1 cellular context compared by ENCODE assay signal in genomic region chr1:153953859-153954365, GRCh38.
TF ChIP-seq lines count a peak whose summit lies in the region.

No MANE protein-coding gene starts in this region.

TF ChIP-seq in HepG2, 621 proteins besides CTCF, POLR2A, EP300 and RAD21 (continued from another document and continues in another):
- peak; percentile 61; the same call in 1 of the 2 replicates for TF ChIP-seq NCOR1 (IDR thresholded peaks at IDR 0.05; ENCODE audit: borderline replicate concordance, low read length)
- peak; percentile 52 for TF ChIP-seq ZGPAT (CRISPR knock-in tag; IDR thresholded peaks at IDR 0.05)
- TF ChIP-seq SNAPC5 (CRISPR knock-in tag; IDR thresholded peaks at IDR 0.05; ENCODE audit: borderline replicate concordance) = no peak
- TF ChIP-seq TGIF2 (CRISPR knock-in tag; IDR thresholded peaks at IDR 0.05) = 0 out of 2 replicates have a peak, but pooled peaks have one; percentile 28
- TF ChIP-seq ZFY (CRISPR knock-in tag; IDR thresholded peaks at IDR 0.05) = no peak
- no peak for TF ChIP-seq MEF2D (CRISPR knock-in tag; IDR thresholded peaks at IDR 0.05)
- 0 out of 2 replicates have a peak, but pooled peaks have one; percentile 22 for TF ChIP-seq RERE (CRISPR knock-in tag; IDR thresholded peaks at IDR 0.05; ENCODE audit: low read depth)
- TF ChIP-seq LBX2 (CRISPR knock-in tag; IDR thresholded peaks at IDR 0.05; ENCODE audit: borderline replicate concordance) = no peak
- TF ChIP-seq GATAD2A (CRISPR knock-in tag; IDR thresholded peaks at IDR 0.05) = peak; percentile 82
- no peak for TF ChIP-seq ZNF326 (CRISPR knock-in tag; IDR thresholded peaks at IDR 0.05; ENCODE audit: borderline replicate concordance)
- no peak for TF ChIP-seq HIVEP1 (CRISPR knock-in tag; IDR thresholded peaks at IDR 0.05)
- no peak for TF ChIP-seq NFIC (IDR thresholded peaks at IDR 0.05; ENCODE audit: low read length)
- peak; percentile 49; the same call in 1 of the 2 replicates for TF ChIP-seq ATF2 (CRISPR knock-in tag; IDR thresholded peaks at IDR 0.05)
- no peak for TF ChIP-seq MTERF4 (CRISPR knock-in tag; IDR thresholded peaks at IDR 0.05)
- TF ChIP-seq PHF21A (CRISPR knock-in tag; IDR thresholded peaks at IDR 0.05) = 0 out of 2 replicates have a peak, but pooled peaks have one; percentile 24
- TF ChIP-seq RFXAP (CRISPR knock-in tag; IDR thresholded peaks at IDR 0.05; ENCODE audit: borderline replicate concordance) = no peak
- peak; percentile 44; the same call in 1 of the 2 replicates for TF ChIP-seq YEATS2 (CRISPR knock-in tag; IDR thresholded peaks at IDR 0.05; ENCODE audit: borderline replicate concordance)
- peak; percentile 48; the same call in 1 of the 2 replicates for TF ChIP-seq THAP9 (CRISPR knock-in tag; IDR thresholded peaks at IDR 0.05; ENCODE audit: borderline replicate concordance)
- TF ChIP-seq U2AF2 (IDR thresholded peaks at IDR 0.05; ENCODE audit: low read depth, low read length) = no peak
- no peak for TF ChIP-seq SMARCC2 (IDR thresholded peaks at IDR 0.05)
- TF ChIP-seq PRPF4 (IDR thresholded peaks at IDR 0.05; ENCODE audit: low read depth, low read length, poor library complexity, severe bottlenecking) = no peak
- peak; percentile 94 for TF ChIP-seq HMGXB3 (CRISPR knock-in tag; IDR thresholded peaks at IDR 0.05; ENCODE audit: borderline replicate concordance)
- TF ChIP-seq HDAC2 (CRISPR knock-in tag; IDR thresholded peaks at IDR 0.05) = peak; percentile 63; the same call in 1 of the 2 replicates
- TF ChIP-seq MAFK (conservative IDR thresholded peaks at IDR 0.05 in 1 of 2, IDR thresholded peaks at IDR 0.05 in 1 of 2; ENCODE audit: low read length in 2 of 2) = no peak
- TF ChIP-seq ATM (IDR thresholded peaks at IDR 0.05; ENCODE audit: borderline replicate concordance) = no peak
- no peak for TF ChIP-seq ZNF674 (CRISPR knock-in tag; IDR thresholded peaks at IDR 0.05; ENCODE audit: low read depth)
- no peak for TF ChIP-seq NONO (IDR thresholded peaks at IDR 0.05)
- peak; percentile 58 for TF ChIP-seq NONO (CRISPR knock-in tag; conservative IDR thresholded peaks at IDR 0.05)
- TF ChIP-seq ZNF230 (CRISPR knock-in tag; IDR thresholded peaks at IDR 0.05) = no peak
- peak; percentile 73; the same call in 1 of the 2 replicates for TF ChIP-seq THRA (CRISPR knock-in tag; IDR thresholded peaks at IDR 0.05; ENCODE audit: borderline replicate concordance)
- no peak for TF ChIP-seq ZNF720 (CRISPR knock-in tag; IDR thresholded peaks at IDR 0.05)
- no peak for TF ChIP-seq ZNF30 (CRISPR knock-in tag; IDR thresholded peaks at IDR 0.05)
- peak; percentile 48; the same call in 1 of the 2 replicates for TF ChIP-seq TBX2 (CRISPR knock-in tag; IDR thresholded peaks at IDR 0.05; ENCODE audit: borderline replicate concordance)
- TF ChIP-seq REXO4 (CRISPR knock-in tag; IDR thresholded peaks at IDR 0.05; ENCODE audit: borderline replicate concordance) = no peak
- TF ChIP-seq TBX3 (IDR thresholded peaks at IDR 0.05; ENCODE audit: borderline replicate concordance) = no peak
- TF ChIP-seq GTF3A (CRISPR knock-in tag; conservative IDR thresholded peaks at IDR 0.05) = no peak
- peak; percentile 80 for TF ChIP-seq HOMEZ (CRISPR knock-in tag; IDR thresholded peaks at IDR 0.05; ENCODE audit: low read depth)
- no peak for TF ChIP-seq ELF4 (CRISPR knock-in tag; IDR thresholded peaks at IDR 0.05; ENCODE audit: borderline replicate concordance)
- TF ChIP-seq CENPT (CRISPR knock-in tag; IDR thresholded peaks at IDR 0.05; ENCODE audit: low read depth) = no peak
- TF ChIP-seq MAF1 (CRISPR knock-in tag; IDR thresholded peaks at IDR 0.05; ENCODE audit: borderline replicate concordance) = no peak
- no peak for TF ChIP-seq TBL1XR1 (IDR thresholded peaks at IDR 0.05; ENCODE audit: borderline replicate concordance, low read length, partially characterized antibody)
- no peak for TF ChIP-seq GZF1 (CRISPR knock-in tag; IDR thresholded peaks at IDR 0.05)
- peak; percentile 73; the same call in 1 of the 2 replicates for TF ChIP-seq ZSCAN25 (CRISPR knock-in tag; IDR thresholded peaks at IDR 0.05)
